In the genomic region with DNA sequence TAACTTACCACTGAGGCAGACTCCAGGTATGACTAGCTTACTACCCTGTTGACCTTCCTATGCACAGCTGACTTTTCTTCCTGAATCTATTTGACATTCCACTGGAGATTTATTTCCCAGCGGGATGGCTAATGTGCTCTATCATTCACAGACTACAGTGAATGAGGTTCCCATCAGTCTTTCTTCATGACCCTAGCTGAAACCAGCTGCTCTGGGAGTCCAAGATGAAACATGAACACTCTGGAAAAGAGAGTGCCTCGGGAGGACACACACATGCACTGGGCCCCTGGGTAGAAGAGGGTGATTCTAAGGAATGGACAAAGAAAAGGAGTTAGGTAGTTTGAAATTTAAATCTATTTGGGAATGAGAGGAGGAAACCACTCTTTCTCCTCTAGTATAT, we compare ENCODE assay signal across 25 cellular contexts.
A peak's percentile ranks its signal among the peaks of the same experiment; 100 is the strongest.
DNase-seq lines count a peak whose midpoint lies in the region; ATAC-seq, FAIRE-seq and TF ChIP-seq lines count a peak whose summit lies in the region.
"Had no signal": no experiment of that assay in that cellular context is flagged by ENCODE, and none has a peak within 500 bp of the region (broad histone marks: within the 10 kb centered on the region; RNA-seq: fewer than 3 reads in every experiment).

No MANE protein-coding gene starts in this region.

- peak; percentile 5 for ATAC-seq in stimulated activated naive CD8-positive, alpha-beta T cell treated with anti-CD3 and anti-CD28 coated beads, Interleukin-15, amount 100 ng/mL, for 72 hours
- ATAC-seq in stimulated activated naive CD8-positive, alpha-beta T cell treated with anti-CD3 and anti-CD28 coated beads, Interleukin-15, Interleukin-2, amounts not matched to agents 100 U/mL and 50 U/mL, for 24 hours: no peak
- ATAC-seq in HG02759 (IDR thresholded peaks at IDR 0.05; ENCODE audit: unreplicated experiment): no peak
- ATAC-seq: activated CD8-positive, alpha-beta T cell treated with anti-CD3 and anti-CD28 coated beads for 36 hours; activated T-cell treated with anti-CD3 and anti-CD28 coated beads, Interleukin-2, amount 50 U/mL, for 4 hours; body of pancreas had no signal

- TF ChIP-seq CTCF in endodermal cell (conservative IDR thresholded peaks at IDR 0.05): no peak
- TF ChIP-seq CTCF in nephron progenitor cell (IDR thresholded peaks at IDR 0.05): no peak

- H3K4me1 ChIP-seq in endodermal cell (ENCODE audit: control insufficient read depth, insufficient read depth, low read length): peaks cover 24% of the 10 kb centered on the region

- no peak for FAIRE-seq in frontal cortex (lab: Jason Lieb, UNC)

- H3K4me1 Mint-ChIP-seq in stimulated activated naive CD8-positive, alpha-beta T cell treated with anti-CD3 and anti-CD28 coated beads, Interleukin-15, amount 100 ng/mL, for 72 hours: no peaks in the 10 kb centered on the region
- H3K4me1 Mint-ChIP-seq in endodermal cell (peaks cover 45% of the 10 kb centered on the region), nephron progenitor cell (peaks cover 12% of the 10 kb centered on the region)

- H3K36me3 ChIP-seq in endodermal cell (ENCODE audit: control insufficient read depth, insufficient read depth, low read length): peaks cover 6% of the 10 kb centered on the region
- H3K36me3 ChIP-seq: left lung, WERI-Rb-1 had no signal

- peak overlapping the region; percentile 63 for H3K4me3 ChIP-seq in endodermal cell (ENCODE audit: low read length)
- H3K4me3 ChIP-seq: body of pancreas, left lung had no signal

- no peak overlapping the region for H3K27ac ChIP-seq in endodermal cell (ENCODE audit: low read depth, low read length)
- H3K27ac ChIP-seq: epithelial cell of prostate, left lung, parathyroid adenoma, WERI-Rb-1 had no signal

- DNase-seq in stimulated activated naive CD8-positive, alpha-beta T cell treated with anti-CD3 and anti-CD28 coated beads, Interleukin-15, amount 100 ng/mL, for 72 hours: no peak
- no peak for DNase-seq in stimulated activated naive CD8-positive, alpha-beta T cell treated with anti-CD3 and anti-CD28 coated beads, Interleukin-15, Interleukin-2, amounts not matched to agents 100 U/mL and 50 U/mL, for 24 hours
- DNase-seq in endodermal cell (no peak), nephron progenitor cell (no peak), frontal cortex (ENCODE audit: low spot score in 2 of 2) (no peak), cerebellar nuclear complex (lab: John Stamatoyannopoulos, UW) (no peak), NCI-H2029 (lab: John Stamatoyannopoulos, UW) (no peak)
- DNase-seq: activated CD8-positive, alpha-beta T cell treated with anti-CD3 and anti-CD28 coated beads for 36 hours; activated T-cell treated with anti-CD3 and anti-CD28 coated beads, Interleukin-2, amount 50 U/mL, for 4 hours; body of pancreas; dermis blood vessel endothelial cell; foreskin melanocyte; H7; KBM-7; left lung; NCI-H1048; NCI-H2029 treated with DMSO at 0.1 percent for 48 hours; NCI-H446; stimulated activated CD8-positive, alpha-beta memory T cell treated with anti-CD3 and anti-CD28 coated beads, Interleukin-4, amount 100 ng/mL, for 48 hours; T-helper 1 cell; WERI-Rb-1 had no signal

- no peaks in the 10 kb centered on the region for H3K27me3 Mint-ChIP-seq in stimulated activated naive CD8-positive, alpha-beta T cell treated with anti-CD3 and anti-CD28 coated beads, Interleukin-15, amount 100 ng/mL, for 72 hours
- H3K27me3 Mint-ChIP-seq in endodermal cell (ENCODE audit: insufficient read depth) (no peaks in the 10 kb centered on the region), nephron progenitor cell (ENCODE audit: low read depth, poor library complexity) (no peaks in the 10 kb centered on the region)
- H3K27me3 Mint-ChIP-seq: activated CD8-positive, alpha-beta T cell treated with anti-CD3 and anti-CD28 coated beads for 36 hours; activated naive CD8-positive, alpha-beta T cell had no signal

- H3K9me3 Mint-ChIP-seq in stimulated activated naive CD8-positive, alpha-beta T cell treated with anti-CD3 and anti-CD28 coated beads, Interleukin-15, amount 100 ng/mL, for 72 hours: no peaks in the 10 kb centered on the region
- H3K9me3 Mint-ChIP-seq in endodermal cell: peaks cover 18% of the 10 kb centered on the region
- H3K9me3 Mint-ChIP-seq in nephron progenitor cell: peaks cover 11% of the 10 kb centered on the region
- H3K9me3 Mint-ChIP-seq: activated T-cell treated with anti-CD3 and anti-CD28 coated beads, Interleukin-2, amount 50 U/mL, for 4 hours had no signal

- no peak overlapping the region for H3K4me3 Mint-ChIP-seq in stimulated activated naive CD8-positive, alpha-beta T cell treated with anti-CD3 and anti-CD28 coated beads, Interleukin-15, amount 100 ng/mL, for 72 hours
- peak overlapping the region; percentile 8 for H3K4me3 Mint-ChIP-seq in endodermal cell
- H3K4me3 Mint-ChIP-seq in nephron progenitor cell: no peak overlapping the region
- H3K4me3 Mint-ChIP-seq: activated CD8-positive, alpha-beta T cell treated with anti-CD3 and anti-CD28 coated beads for 36 hours; activated naive CD8-positive, alpha-beta T cell; activated T-cell treated with anti-CD3 and anti-CD28 coated beads, Interleukin-2, amount 50 U/mL, for 4 hours had no signal

- 67 to 74% methylated on average over 2 of the region's 2 CpGs for WGBS in endodermal cell (ENCODE audit: insufficient coverage in 1 of 2, insufficient read length in 1 of 2), 2 experiments

- H3K27ac Mint-ChIP-seq in stimulated activated naive CD8-positive, alpha-beta T cell treated with anti-CD3 and anti-CD28 coated beads, Interleukin-15, amount 100 ng/mL, for 72 hours: no peak overlapping the region
- H3K27ac Mint-ChIP-seq in endodermal cell (peak overlapping the region; percentile 92), nephron progenitor cell (peak overlapping the region; percentile 44)
- H3K27ac Mint-ChIP-seq: activated CD8-positive, alpha-beta T cell treated with anti-CD3 and anti-CD28 coated beads for 36 hours; activated naive CD8-positive, alpha-beta T cell had no signal

- H3K9me3 ChIP-seq in endodermal cell (ENCODE audit: control insufficient read depth, low read length): peaks cover 11% of the 10 kb centered on the region
- H3K9me3 ChIP-seq: body of pancreas, left lung had no signal

- H3K9ac ChIP-seq in endodermal cell (ENCODE audit: extremely low read depth, low read length, poor library complexity, severe bottlenecking): no peak overlapping the region
- H3K9ac ChIP-seq: parathyroid adenoma had no signal

- no peaks in the 10 kb centered on the region for H3K27me3 ChIP-seq in endodermal cell (ENCODE audit: control insufficient read depth, insufficient read depth, low read length, poor library complexity, severe bottlenecking)
- H3K27me3 ChIP-seq: body of pancreas, left lung had no signal

- H3K36me3 Mint-ChIP-seq in endodermal cell (ENCODE audit: low read depth): peaks cover 15% of the 10 kb centered on the region
- peaks cover 19% of the 10 kb centered on the region for H3K36me3 Mint-ChIP-seq in nephron progenitor cell (ENCODE audit: low read depth)
- H3K36me3 Mint-ChIP-seq: activated naive CD8-positive, alpha-beta T cell had no signal

Comparison
In these comparisons a context has a peak if more than half of its experiments do, and no peak if none do; other contexts are left out.
1. H3K27ac Mint-ChIP-seq: peak in endodermal cell (single experiment) and nephron progenitor cell (single experiment); none in stimulated activated naive CD8-positive, alpha-beta T cell treated with anti-CD3 and anti-CD28 coated beads, Interleukin-15, amount 100 ng/mL, for 72 hours (0 of 2).